ENCODE assay signal across 12 cellular contexts in the genomic region with DNA sequence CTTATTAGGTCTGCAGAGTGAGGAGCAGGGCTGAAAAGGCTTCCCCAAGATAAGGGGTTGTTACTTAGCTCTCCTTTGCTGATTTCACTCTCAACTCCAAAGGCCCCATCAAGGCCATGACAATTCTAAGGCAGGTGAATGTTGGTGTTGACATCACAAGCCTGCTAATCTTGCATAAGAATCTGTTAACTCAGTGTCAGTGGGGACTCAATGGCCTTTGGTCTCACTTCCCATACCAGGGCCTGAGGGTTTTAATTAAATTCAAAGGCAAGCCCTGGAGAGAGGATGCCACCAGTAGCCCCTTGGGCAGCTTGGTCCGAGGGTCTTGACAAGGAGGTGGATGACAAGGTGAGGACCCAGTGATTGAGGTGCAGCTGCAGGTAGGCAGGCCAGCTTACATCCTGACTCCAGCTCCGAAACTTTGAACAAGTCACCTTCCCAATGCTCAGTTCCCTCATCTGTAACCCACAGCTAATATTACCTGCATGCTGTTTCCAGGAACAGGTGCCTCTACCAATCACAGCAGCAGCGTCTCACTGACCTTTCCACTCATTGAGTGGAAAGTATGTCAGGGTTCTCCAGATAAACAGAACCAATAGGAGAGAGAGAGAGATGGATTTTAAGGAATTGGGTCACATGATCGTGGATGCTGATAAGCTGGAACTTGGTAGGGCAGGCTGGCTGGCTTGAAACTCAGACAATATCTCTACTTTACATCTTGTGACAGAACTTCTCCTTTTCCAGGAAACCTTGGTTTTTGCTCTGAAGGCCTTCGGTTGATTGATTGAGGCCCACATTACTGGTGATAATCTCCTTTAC. TPM values are rescaled to one million over a fixed set of nuclear protein-coding genes. Genes with fewer than 3 reads are reported as not detected.
DNase-seq lines count a peak whose midpoint lies in the region; FAIRE-seq and TF ChIP-seq lines count a peak whose summit lies in the region.
"Had no signal": no experiment of that assay in that cellular context is flagged by ENCODE, and none has a peak within 500 bp of the region (broad histone marks: within the 10 kb centered on the region; RNA-seq: fewer than 3 reads in every experiment).

No MANE protein-coding gene starts in this region.

- H3K4me3 ChIP-seq in liver (ENCODE audit: low read depth in 1 of 3, low read length in 3 of 3): no peak overlapping the region
- H3K4me3 ChIP-seq: neural progenitor cell had no signal

- no peak for TF ChIP-seq RAD21 in liver (IDR thresholded peaks at IDR 0.05)

- no peak overlapping the region for H3K9ac ChIP-seq in liver (ENCODE audit: low read depth in 1 of 2, low read length in 2 of 2)
- H3K9ac ChIP-seq: KMS-11, neural progenitor cell had no signal

- no peak for TF ChIP-seq POLR2A in GM12892 (IDR thresholded peaks at IDR 0.05; ENCODE audit: low read depth, low read length)

- WGBS in liver: 64% methylated on average over 5 of the region's 5 CpGs

- H3K4me1 ChIP-seq in liver (ENCODE audit: control insufficient read depth in 4 of 4, insufficient read depth in 4 of 4, low read length in 3 of 4): peaks cover 4 to 29% (median 17%) of the 10 kb centered on the region in 4 donors
- H3K4me1 ChIP-seq: foreskin keratinocyte had no signal

- H3K36me3 ChIP-seq in liver (ENCODE audit: control insufficient read depth in 4 of 4, insufficient read depth in 3 of 4, low read depth in 1 of 4, low read length in 3 of 4): no peaks in the 10 kb centered on the region
- H3K36me3 ChIP-seq: neural progenitor cell had no signal

- FAIRE-seq in GM12892 (lab: Jason Lieb, UNC): no peak

- peak; percentile 37 for DNase-seq in ELF-1 (ENCODE audit: low read depth, low spot score)
- peak; percentile 81 for DNase-seq in SKM-1 treated with dmso at 0.1 percent for 144 hours (lab: John Stamatoyannopoulos, UW; ENCODE audit: unreplicated experiment)
- DNase-seq in GM12892 (ENCODE audit: insufficient read length): no peak
- no peak for DNase-seq in DMS 273 (lab: John Stamatoyannopoulos, UW; ENCODE audit: unreplicated experiment)
- DNase-seq in SHP77 (lab: John Stamatoyannopoulos, UW): no peak
- DNase-seq: dermis blood vessel endothelial cell; foreskin keratinocyte; kidney glomerular epithelial cell; stimulated activated CD4-positive, alpha-beta T cell treated with anti-CD3 and anti-CD28 coated beads, Interleukin-12 subunit alpha, Interleukin-12 subunit beta, amount 100 ng/mL, for 4 hours had no signal

- H3K9me3 ChIP-seq in liver (ENCODE audit: control insufficient read depth in 4 of 4, low read length in 3 of 4): no peaks in the 10 kb centered on the region

- no peak for TF ChIP-seq CTCF in liver (IDR thresholded peaks at IDR 0.05; ENCODE audit: low read depth, low read length, missing input control)

- no peaks in the 10 kb centered on the region for H3K27me3 ChIP-seq in liver (ENCODE audit: control insufficient read depth in 4 of 4, insufficient read depth in 4 of 4, low read length in 3 of 4)
- H3K27me3 ChIP-seq: foreskin keratinocyte, neural progenitor cell had no signal

- H3K27ac ChIP-seq in liver (ENCODE audit: low read depth in 1 of 2, low read length in 2 of 2): peak overlapping the region; percentile 47 to 74
- H3K27ac ChIP-seq: foreskin keratinocyte, KMS-11, neural progenitor cell had no signal

TF ChIP-seq in liver, 16 proteins besides CTCF, POLR2A, EP300 and RAD21:
- TF ChIP-seq, protein P1, sequence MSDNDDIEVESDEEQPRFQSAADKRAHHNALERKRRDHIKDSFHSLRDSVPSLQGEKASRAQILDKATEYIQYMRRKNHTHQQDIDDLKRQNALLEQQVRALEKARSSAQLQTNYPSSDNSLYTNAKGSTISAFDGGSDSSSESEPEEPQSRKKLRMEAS (IDR thresholded peaks at IDR 0.05): peak; percentile 93
- TF ChIP-seq RXRA (IDR thresholded peaks at IDR 0.05): peak; percentile 84 to 91
- TF ChIP-seq HNF4A (conservative IDR thresholded peaks at IDR 0.05): peak; percentile 57
- TF ChIP-seq FOXA1 (IDR thresholded peaks at IDR 0.05): no peak
- TF ChIP-seq, protein P2, sequence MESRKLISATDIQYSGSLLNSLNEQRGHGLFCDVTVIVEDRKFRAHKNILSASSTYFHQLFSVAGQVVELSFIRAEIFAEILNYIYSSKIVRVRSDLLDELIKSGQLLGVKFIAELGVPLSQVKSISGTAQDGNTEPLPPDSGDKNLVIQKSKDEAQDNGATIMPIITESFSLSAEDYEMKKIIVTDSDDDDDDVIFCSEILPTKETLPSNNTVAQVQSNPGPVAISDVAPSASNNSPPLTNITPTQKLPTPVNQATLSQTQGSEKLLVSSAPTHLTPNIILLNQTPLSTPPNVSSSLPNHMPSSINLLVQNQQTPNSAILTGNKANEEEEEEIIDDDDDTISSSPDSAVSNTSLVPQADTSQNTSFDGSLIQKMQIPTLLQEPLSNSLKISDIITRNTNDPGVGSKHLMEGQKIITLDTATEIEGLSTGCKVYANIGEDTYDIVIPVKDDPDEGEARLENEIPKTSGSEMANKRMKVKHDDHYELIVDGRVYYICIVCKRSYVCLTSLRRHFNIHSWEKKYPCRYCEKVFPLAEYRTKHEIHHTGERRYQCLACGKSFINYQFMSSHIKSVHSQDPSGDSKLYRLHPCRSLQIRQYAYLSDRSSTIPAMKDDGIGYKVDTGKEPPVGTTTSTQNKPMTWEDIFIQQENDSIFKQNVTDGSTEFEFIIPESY (IDR thresholded peaks at IDR 0.05): no peak
- TF ChIP-seq GABPA (IDR thresholded peaks at IDR 0.05 in 1 of 2, conservative IDR thresholded peaks at IDR 0.05 in 1 of 2): no peak
- TF ChIP-seq EGR1 (IDR thresholded peaks at IDR 0.05; ENCODE audit: low read depth in 2 of 2): peak; percentile 47 to 70
- TF ChIP-seq, protein P3, sequence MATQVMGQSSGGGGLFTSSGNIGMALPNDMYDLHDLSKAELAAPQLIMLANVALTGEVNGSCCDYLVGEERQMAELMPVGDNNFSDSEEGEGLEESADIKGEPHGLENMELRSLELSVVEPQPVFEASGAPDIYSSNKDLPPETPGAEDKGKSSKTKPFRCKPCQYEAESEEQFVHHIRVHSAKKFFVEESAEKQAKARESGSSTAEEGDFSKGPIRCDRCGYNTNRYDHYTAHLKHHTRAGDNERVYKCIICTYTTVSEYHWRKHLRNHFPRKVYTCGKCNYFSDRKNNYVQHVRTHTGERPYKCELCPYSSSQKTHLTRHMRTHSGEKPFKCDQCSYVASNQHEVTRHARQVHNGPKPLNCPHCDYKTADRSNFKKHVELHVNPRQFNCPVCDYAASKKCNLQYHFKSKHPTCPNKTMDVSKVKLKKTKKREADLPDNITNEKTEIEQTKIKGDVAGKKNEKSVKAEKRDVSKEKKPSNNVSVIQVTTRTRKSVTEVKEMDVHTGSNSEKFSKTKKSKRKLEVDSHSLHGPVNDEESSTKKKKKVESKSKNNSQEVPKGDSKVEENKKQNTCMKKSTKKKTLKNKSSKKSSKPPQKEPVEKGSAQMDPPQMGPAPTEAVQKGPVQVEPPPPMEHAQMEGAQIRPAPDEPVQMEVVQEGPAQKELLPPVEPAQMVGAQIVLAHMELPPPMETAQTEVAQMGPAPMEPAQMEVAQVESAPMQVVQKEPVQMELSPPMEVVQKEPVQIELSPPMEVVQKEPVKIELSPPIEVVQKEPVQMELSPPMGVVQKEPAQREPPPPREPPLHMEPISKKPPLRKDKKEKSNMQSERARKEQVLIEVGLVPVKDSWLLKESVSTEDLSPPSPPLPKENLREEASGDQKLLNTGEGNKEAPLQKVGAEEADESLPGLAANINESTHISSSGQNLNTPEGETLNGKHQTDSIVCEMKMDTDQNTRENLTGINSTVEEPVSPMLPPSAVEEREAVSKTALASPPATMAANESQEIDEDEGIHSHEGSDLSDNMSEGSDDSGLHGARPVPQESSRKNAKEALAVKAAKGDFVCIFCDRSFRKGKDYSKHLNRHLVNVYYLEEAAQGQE (IDR thresholded peaks at IDR 0.05): peak; percentile 22
- peak; percentile 36 to 85 for TF ChIP-seq JUND (IDR thresholded peaks at IDR 0.05)
- TF ChIP-seq, protein P4, sequence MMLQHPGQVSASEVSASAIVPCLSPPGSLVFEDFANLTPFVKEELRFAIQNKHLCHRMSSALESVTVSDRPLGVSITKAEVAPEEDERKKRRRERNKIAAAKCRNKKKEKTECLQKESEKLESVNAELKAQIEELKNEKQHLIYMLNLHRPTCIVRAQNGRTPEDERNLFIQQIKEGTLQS (IDR thresholded peaks at IDR 0.05): peak; percentile 32
- TF ChIP-seq FOXA2 (IDR thresholded peaks at IDR 0.05): peak; percentile 6
- no peak for TF ChIP-seq HNF4G (IDR thresholded peaks at IDR 0.05)
- no peak for TF ChIP-seq TAF1 (conservative IDR thresholded peaks at IDR 0.05)
- peak; percentile 90 for TF ChIP-seq SP1 (IDR thresholded peaks at IDR 0.05)
- TF ChIP-seq NR2F2 (IDR thresholded peaks at IDR 0.05): no peak
- TF ChIP-seq YY1 (IDR thresholded peaks at IDR 0.05): peak; percentile 66

RNA-seq across cellular contexts. Expression of a gene that starts 9.2 kb away (rescaled TPM):
- total RNA-seq in liver: 100 to 1,000 TPM in 1 of 2 donors, 10 to 100 TPM in 1; 32.3 to 129 TPM
- 100 to 1,000 TPM; 145 to 421 TPM for polyA plus RNA-seq in liver
- 58.3 TPM for polyA plus RNA-seq in GM12892 (2012; ENCODE audit: missing spikeins)

RNA-seq across cellular contexts. Expression of a gene that starts 34.6 kb away (rescaled TPM):
- 10 to 100 TPM in 1 of 2 donors, 1 to 10 TPM in 1; 2.8 to 12.7 TPM for total RNA-seq in liver
- polyA plus RNA-seq in liver: 1 to 10 TPM; 1.4 to 6.8 TPM
- 9.9 TPM for polyA plus RNA-seq in GM12892 (2012; ENCODE audit: missing spikeins)

RNA-seq across cellular contexts. Expression of a gene that starts 36.6 kb away (rescaled TPM):
- not detected for total RNA-seq in liver
- under 1 TPM in 1 of 2 donors, not detected in 1; 0.02 TPM for polyA plus RNA-seq in liver
- 0.30 TPM for polyA plus RNA-seq in GM12892 (2012; ENCODE audit: missing spikeins)
- total RNA-seq: foreskin keratinocyte had no signal
- polyA plus RNA-seq: foreskin keratinocyte had no signal

RNA-seq across cellular contexts. Expression of a gene that starts 50.2 kb away (rescaled TPM):
- total RNA-seq in liver: 10 to 100 TPM; 12.7 to 26.3 TPM
- 10 to 100 TPM; 12.0 to 22.6 TPM for polyA plus RNA-seq in liver
- 26.4 TPM for polyA plus RNA-seq in GM12892 (2012; ENCODE audit: missing spikeins)

RNA-seq across cellular contexts. Expression of a gene that starts 56.8 kb away (rescaled TPM):
- 1 to 10 TPM; 5.5 TPM for total RNA-seq in liver
- polyA plus RNA-seq in liver: 1 to 10 TPM; 2.8 to 3.8 TPM
- polyA plus RNA-seq in GM12892 (2012; ENCODE audit: missing spikeins): 24.1 TPM

Comparison
In these comparisons a context has a peak if more than half of its experiments do, and no peak if none do; other contexts are left out.
1. DNase-seq: peak in ELF-1 (single experiment) and SKM-1 treated with dmso at 0.1 percent for 144 hours (single experiment); none in GM12892 (single experiment), DMS 273 (single experiment) and SHP77 (0 of 2).